ENCODE assay signal across 21 cellular contexts in genomic region chr18:2927745-2928144, GRCh38.
"Had no signal": no experiment of that assay in that cellular context is flagged by ENCODE, and none has a peak within 500 bp of the region (broad histone marks: within the 10 kb centered on the region; RNA-seq: fewer than 3 reads in every experiment).

No MANE protein-coding gene starts in this region.

- H3K36me3 ChIP-seq: ovary had no signal

- H3K4me1 ChIP-seq: lower lobe of right lung, psoas muscle, thyroid gland, upper lobe of right lung had no signal

- H3K27me3 ChIP-seq: ovary, thyroid gland, upper lobe of right lung had no signal

- H3K27me3 Mint-ChIP-seq: activated naive CD8-positive, alpha-beta T cell treated with anti-CD3 and anti-CD28 coated beads, Interleukin-2, amount 50 U/mL, for 24 hours; naive B cell had no signal

- H3K27ac ChIP-seq: lower lobe of right lung, ovary, psoas muscle, SK-N-MC, thyroid gland, upper lobe of right lung had no signal

- H3K27ac Mint-ChIP-seq: activated naive CD8-positive, alpha-beta T cell treated with anti-CD3 and anti-CD28 coated beads, Interleukin-2, amount 50 U/mL, for 24 hours; naive B cell had no signal

- FAIRE-seq: kidney had no signal

- H3K9me3 Mint-ChIP-seq: activated naive CD8-positive, alpha-beta T cell treated with anti-CD3 and anti-CD28 coated beads, Interleukin-2, amount 50 U/mL, for 24 hours; activated T-helper 2 cell treated with anti-CD3 and anti-CD28 coated beads, Interferon-gamma antibody, Interleukin-2, Interleukin-4, amounts not matched to agents 10 μg/mL and 5 μg/mL and 100 μg/mL, durations not matched to agents 14 hours and 24 hours and 36 hours; naive B cell had no signal

- H3K4me3 ChIP-seq: lower lobe of right lung, ovary, psoas muscle, SK-N-MC, thyroid gland, upper lobe of right lung had no signal

- H3K9me3 ChIP-seq: lower lobe of right lung, ovary, psoas muscle, thyroid gland, upper lobe of right lung had no signal

- ATAC-seq: activated naive CD8-positive, alpha-beta T cell treated with anti-CD3 and anti-CD28 coated beads, Interleukin-2, amount 50 U/mL, for 24 hours; esophagus mucosa; lower lobe of right lung; psoas muscle; right cardiac atrium; stimulated activated naive CD8-positive, alpha-beta T cell treated with anti-CD3 and anti-CD28 coated beads, Interleukin-15, Interleukin-2, amounts not matched to agents 100 U/mL and 50 U/mL, for 24 hours; upper lobe of right lung had no signal

- H3K4me3 Mint-ChIP-seq: activated naive CD8-positive, alpha-beta T cell treated with anti-CD3 and anti-CD28 coated beads, Interleukin-2, amount 50 U/mL, for 24 hours; naive B cell had no signal

- DNase-seq: activated CD4-positive, alpha-beta T cell treated with anti-CD3 and anti-CD28 coated beads, Interleukin-2, amount 50 U/mL, for 1 hour; activated naive CD4-positive, alpha-beta T cell; activated naive CD8-positive, alpha-beta T cell treated with anti-CD3 and anti-CD28 coated beads, Interleukin-2, amount 50 U/mL, for 24 hours; caudate nucleus; dermis blood vessel endothelial cell; effector CD8-positive, alpha-beta T cell; foreskin melanocyte; kidney; lower lobe of right lung; naive B cell; ovary; psoas muscle; right cardiac atrium; stimulated activated CD4-positive, alpha-beta T cell treated with anti-CD3 and anti-CD28 coated beads, Interleukin-12 subunit alpha, Interleukin-12 subunit beta, amount 100 ng/mL, for 4 hours; stimulated activated CD4-positive, alpha-beta T cell treated with anti-CD3 and anti-CD28 coated beads, Interleukin-4, amount 100 ng/mL, for 4 hours; stimulated activated naive CD8-positive, alpha-beta T cell treated with anti-CD3 and anti-CD28 coated beads, Interleukin-15, Interleukin-2, amounts not matched to agents 100 U/mL and 50 U/mL, for 24 hours; thyroid gland; upper lobe of right lung had no signal
